Comparison of ENCODE assay signal across 15 cellular contexts in genomic region chr7:101911011-101911799, GRCh38.
A peak's percentile ranks its signal among the peaks of the same experiment; 100 is the strongest.
DNase-seq lines count a peak whose midpoint lies in the region; ATAC-seq and TF ChIP-seq lines count a peak whose summit lies in the region.
"Had no signal": no experiment of that assay in that cellular context is flagged by ENCODE, and none has a peak within 500 bp of the region (broad histone marks: within the 10 kb centered on the region; RNA-seq: fewer than 3 reads in every experiment).

No MANE protein-coding gene starts in this region.

- no peak overlapping the region for H2BK120ac ChIP-seq in trophoblast cell (ENCODE audit: insufficient read depth, low read length, poor library complexity)

- H3K27me3 ChIP-seq in ascending aorta (no peaks in the 10 kb centered on the region), hepatocyte (no peaks in the 10 kb centered on the region), trophoblast cell (ENCODE audit: insufficient read depth, low read length) (no peaks in the 10 kb centered on the region), aorta (ENCODE audit: control insufficient read depth in 1 of 2, insufficient read depth in 2 of 2, low read length in 1 of 2) (no peaks in the 10 kb centered on the region)

- H3K27me3 Mint-ChIP-seq in activated CD8-positive, alpha-beta T cell treated with anti-CD3 and anti-CD28 coated beads, Interleukin-2, amount 10 ng/mL, durations not matched to agents 7 days and 5 days (ENCODE audit: low read depth) = no peaks in the 10 kb centered on the region
- H3K27me3 Mint-ChIP-seq: activated B cell treated with CpG ODN at 0.5 μM for 24 hours; activated naive CD4-positive, alpha-beta T cell treated with anti-CD3 and anti-CD28 coated beads, Interleukin-2, amount 10 ng/mL, durations not matched to agents 7 days and 5 days; CD4-positive, alpha-beta T cell had no signal

- POLR2A ChIA-PET in activated CD8-positive, alpha-beta T cell treated with anti-CD3 and anti-CD28 coated beads, Interleukin-2, amount 10 ng/mL, durations not matched to agents 7 days and 5 days (lab: Charles Lee) = no interaction called here

- peak overlapping the region; percentile 6 for H2BK12ac ChIP-seq in trophoblast cell (ENCODE audit: low read length)

- H3K4me1 ChIP-seq in ascending aorta (peaks cover 2 to 13% of the 10 kb centered on the region in 2 donors), hepatocyte (ENCODE audit: insufficient read depth) (peaks cover 41% of the 10 kb centered on the region), trophoblast cell (ENCODE audit: control insufficient read depth in 1 of 2, insufficient read depth in 2 of 2, low read length in 2 of 2) (peaks cover 8 to 10% of the 10 kb centered on the region in 2 experiments), aorta (ENCODE audit: control insufficient read depth in 1 of 2, insufficient read depth in 2 of 2, low read length in 2 of 2) (no peaks in the 10 kb centered on the region)

- no peak overlapping the region for H4K8ac ChIP-seq in trophoblast cell (ENCODE audit: low read depth, low read length)

- no peak overlapping the region for H4K91ac ChIP-seq in trophoblast cell (ENCODE audit: low read depth, low read length)

- no peak overlapping the region for H3K23ac ChIP-seq in trophoblast cell (ENCODE audit: low read length)

- H3K14ac ChIP-seq in trophoblast cell (ENCODE audit: low read length) = peak overlapping the region; percentile 28

- H3K4me3 ChIP-seq in ascending aorta = no peak overlapping the region
- H3K4me3 ChIP-seq in hepatocyte = no peak overlapping the region
- no peak overlapping the region for H3K4me3 ChIP-seq in trophoblast cell (ENCODE audit: low read depth, low read length)
- no peak overlapping the region for H3K4me3 ChIP-seq in aorta (ENCODE audit: low read length in 2 of 2)

- H3K4me2 ChIP-seq in hepatocyte = no peak overlapping the region
- H3K4me2 ChIP-seq in trophoblast cell (ENCODE audit: low read length) = no peak overlapping the region

- intact Hi-C loops in ascending aorta (cut with DNase I) (no loop called here), aorta (cut with DNase I) (no loop called here)

- H3K79me1 ChIP-seq in trophoblast cell (ENCODE audit: low read length) = no peaks in the 10 kb centered on the region

- H2BK5ac ChIP-seq in trophoblast cell (ENCODE audit: low read depth, low read length, poor library complexity) = no peak overlapping the region

- H3K9me3 Mint-ChIP-seq in activated CD8-positive, alpha-beta T cell treated with anti-CD3 and anti-CD28 coated beads, Interleukin-2, amount 10 ng/mL, durations not matched to agents 7 days and 5 days (ENCODE audit: insufficient read depth) = no peaks in the 10 kb centered on the region
- H3K9me3 Mint-ChIP-seq: activated B cell treated with CpG ODN at 0.5 μM for 24 hours; activated naive CD4-positive, alpha-beta T cell treated with anti-CD3 and anti-CD28 coated beads, Interleukin-2, amount 10 ng/mL, durations not matched to agents 7 days and 5 days; CD4-positive, alpha-beta T cell; endodermal cell; neural crest cell had no signal

- H3K18ac ChIP-seq in trophoblast cell (ENCODE audit: low read length) = peak overlapping the region; percentile 80

- H3K79me2 ChIP-seq in hepatocyte (peaks cover 86% of the 10 kb centered on the region), trophoblast cell (ENCODE audit: control insufficient read depth, insufficient read depth, low read length, poor library complexity) (peaks cover 5% of the 10 kb centered on the region)

- CTCF ChIA-PET in activated CD8-positive, alpha-beta T cell treated with anti-CD3 and anti-CD28 coated beads, Interleukin-2, amount 10 ng/mL, durations not matched to agents 7 days and 5 days (lab: Charles Lee) = no interaction called here

- no peak overlapping the region for H3K27ac Mint-ChIP-seq in activated CD8-positive, alpha-beta T cell treated with anti-CD3 and anti-CD28 coated beads, Interleukin-2, amount 10 ng/mL, durations not matched to agents 7 days and 5 days
- H3K27ac Mint-ChIP-seq: activated B cell treated with CpG ODN at 0.5 μM for 24 hours; CD4-positive, alpha-beta T cell; endodermal cell had no signal

- ATAC-seq in aorta (ENCODE audit: low FRiP score) (peak; percentile 17), HG03457 (IDR thresholded peaks at IDR 0.05; ENCODE audit: unreplicated experiment) (no peak)
- ATAC-seq in activated CD8-positive, alpha-beta T cell treated with anti-CD3 and anti-CD28 coated beads, Interleukin-2, amount 10 ng/mL, durations not matched to agents 7 days and 5 days = no peak

- peaks cover 2 to 4% of the 10 kb centered on the region in 2 donors for H3K36me3 ChIP-seq in ascending aorta
- H3K36me3 ChIP-seq in hepatocyte (replicated peaks; ENCODE audit: insufficient read depth, low read depth) = no peaks in the 10 kb centered on the region
- peaks cover 3 to 7% of the 10 kb centered on the region in 2 experiments for H3K36me3 ChIP-seq in trophoblast cell (ENCODE audit: control insufficient read depth in 1 of 2, insufficient read depth in 2 of 2, low read length in 2 of 2)
- H3K36me3 ChIP-seq in aorta (ENCODE audit: control insufficient read depth in 1 of 2, insufficient read depth in 2 of 2, low read length in 1 of 2) = no peaks in the 10 kb centered on the region

- peaks cover 2% of the 10 kb centered on the region for H3K36me3 Mint-ChIP-seq in activated CD8-positive, alpha-beta T cell treated with anti-CD3 and anti-CD28 coated beads, Interleukin-2, amount 10 ng/mL, durations not matched to agents 7 days and 5 days (ENCODE audit: low read depth)
- H3K36me3 Mint-ChIP-seq: activated naive CD4-positive, alpha-beta T cell treated with anti-CD3 and anti-CD28 coated beads, Interleukin-2, amount 10 ng/mL, durations not matched to agents 7 days and 5 days had no signal

- H3K27ac ChIP-seq in ascending aorta (peak overlapping the region; percentile 44 to 55), hepatocyte (peak overlapping the region; percentile 90), trophoblast cell (ENCODE audit: low read depth, low read length) (no peak overlapping the region), aorta (ENCODE audit: low read depth in 1 of 2, low read length in 2 of 2) (no peak overlapping the region)

- H2AFZ ChIP-seq in hepatocyte = no peak overlapping the region
- no peak overlapping the region for H2AFZ ChIP-seq in trophoblast cell (ENCODE audit: insufficient read depth, low read length, poor library complexity)

- peak overlapping the region; percentile 12 for H3K4ac ChIP-seq in trophoblast cell (ENCODE audit: low read depth, low read length)

- no peak overlapping the region for H3K9ac ChIP-seq in trophoblast cell (ENCODE audit: low read length)

- no peak overlapping the region for H4K12ac ChIP-seq in trophoblast cell (ENCODE audit: low read depth, low read length)

- H2AK5ac ChIP-seq in trophoblast cell (ENCODE audit: low read length) = no peak overlapping the region

- DNase-seq in ascending aorta (ENCODE audit: low spot score in 2 of 2) (no peak), hepatocyte (ENCODE audit: low spot score) (peak; percentile 53), trophoblast cell (no peak), aorta (peak; percentile 48 to 64), islet precursor cell (no peak)
- DNase-seq in activated CD8-positive, alpha-beta T cell treated with anti-CD3 and anti-CD28 coated beads, Interleukin-2, amount 10 ng/mL, durations not matched to agents 7 days and 5 days = no peak
- DNase-seq: activated B cell treated with CpG ODN at 0.5 μM for 24 hours; activated naive CD4-positive, alpha-beta T cell treated with anti-CD3 and anti-CD28 coated beads, Interleukin-2, amount 10 ng/mL, durations not matched to agents 7 days and 5 days; caudate nucleus; CD4-positive, alpha-beta T cell; endodermal cell; NCI-H2107; NCI-H774 had no signal

- no peaks in the 10 kb centered on the region for H4K20me1 ChIP-seq in hepatocyte (ENCODE audit: insufficient read depth, poor library complexity, severe bottlenecking)

- H3K9me3 ChIP-seq in ascending aorta (no peaks in the 10 kb centered on the region), hepatocyte (ENCODE audit: low read depth) (no peaks in the 10 kb centered on the region), trophoblast cell (ENCODE audit: insufficient read depth, low read depth, low read length) (no peaks in the 10 kb centered on the region), aorta (ENCODE audit: control insufficient read depth, low read length) (no peaks in the 10 kb centered on the region)

- no peak overlapping the region for H3K4me3 Mint-ChIP-seq in activated CD8-positive, alpha-beta T cell treated with anti-CD3 and anti-CD28 coated beads, Interleukin-2, amount 10 ng/mL, durations not matched to agents 7 days and 5 days
- H3K4me3 Mint-ChIP-seq: activated B cell treated with CpG ODN at 0.5 μM for 24 hours; activated naive CD4-positive, alpha-beta T cell treated with anti-CD3 and anti-CD28 coated beads, Interleukin-2, amount 10 ng/mL, durations not matched to agents 7 days and 5 days; CD4-positive, alpha-beta T cell; endodermal cell; neural crest cell had no signal

- TF ChIP-seq CTCF in ascending aorta (IDR thresholded peaks at IDR 0.05) (no peak), hepatocyte (IDR thresholded peaks at IDR 0.05; ENCODE audit: poor library complexity) (no peak)

- WGBS in hepatocyte (ENCODE audit: low lambda C conversion rate, missing lambda C conversion rate) = 87% methylated on average over 17 of the region's 17 CpGs
- WGBS in trophoblast cell (ENCODE audit: extremely low coverage, insufficient coverage, insufficient read length) = no CpG with 5 or more reads among the region's 17 CpGs
- 85 to 88% methylated on average over 17 of the region's 17 CpGs for WGBS in aorta, 2 donors

- peaks cover 5% of the 10 kb centered on the region for H3K4me1 Mint-ChIP-seq in activated CD8-positive, alpha-beta T cell treated with anti-CD3 and anti-CD28 coated beads, Interleukin-2, amount 10 ng/mL, durations not matched to agents 7 days and 5 days (ENCODE audit: low read depth)
- H3K4me1 Mint-ChIP-seq: activated naive CD4-positive, alpha-beta T cell treated with anti-CD3 and anti-CD28 coated beads, Interleukin-2, amount 10 ng/mL, durations not matched to agents 7 days and 5 days had no signal

- H3K9me2 ChIP-seq in hepatocyte (replicated peaks; ENCODE audit: insufficient read depth) = no peaks in the 10 kb centered on the region

Comparison
In these comparisons a context has a peak if more than half of its experiments do, and no peak if none do; other contexts are left out.
1. DNase-seq: peak in hepatocyte (single experiment) and aorta (2 of 2); none in ascending aorta (0 of 2), trophoblast cell (0 of 2), islet precursor cell (single experiment) and activated CD8-positive, alpha-beta T cell treated with anti-CD3 and anti-CD28 coated beads, Interleukin-2, amount 10 ng/mL, durations not matched to agents 7 days and 5 days (single experiment).
2. H3K27ac ChIP-seq: peak in ascending aorta (2 of 2) and hepatocyte (single experiment); none in trophoblast cell (single experiment) and aorta (0 of 2).